ENCODE assay signal across 8 cellular contexts in the genomic region with DNA sequence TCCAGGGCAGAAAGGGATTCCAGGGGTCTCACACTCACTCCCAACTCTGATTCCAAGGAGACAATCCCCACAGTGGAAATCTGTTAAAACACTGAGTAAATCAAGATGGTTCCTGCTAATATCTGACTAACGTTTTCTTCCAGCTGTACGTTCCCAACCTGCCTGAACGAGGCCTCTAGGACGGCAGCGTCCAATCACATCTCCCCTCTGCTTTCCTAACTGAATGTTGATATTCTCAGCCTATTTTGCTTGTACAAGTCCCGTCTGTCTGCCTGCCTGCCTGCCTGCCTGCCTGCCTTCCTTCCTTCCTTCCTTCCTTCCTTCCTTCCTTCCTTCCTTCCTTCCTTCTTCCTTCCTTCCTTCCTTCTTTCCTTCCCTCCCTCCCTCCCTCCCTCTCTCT. TPM values are rescaled to one million over a fixed set of nuclear protein-coding genes. Genes with fewer than 3 reads are reported as not detected.
A peak's percentile ranks its signal among the peaks of the same experiment; 100 is the strongest.
DNase-seq lines count a peak whose midpoint lies in the region; FAIRE-seq and TF ChIP-seq lines count a peak whose summit lies in the region.
"Not testable (repeated sequence)": the region's sequence is repeated elsewhere in the genome, so short reads cannot be mapped to it uniquely, and the experiment has no call there.
"Had no signal": no experiment of that assay in that cellular context is flagged by ENCODE, and none has a peak within 500 bp of the region (broad histone marks: within the 10 kb centered on the region; RNA-seq: fewer than 3 reads in every experiment).

No MANE protein-coding gene starts in this region.

- H3K4me3 ChIP-seq in A673 (ENCODE audit: low read depth, low read length, poor library complexity, severe bottlenecking); Karpas-422 (ENCODE audit: low read length); ectodermal cell (ENCODE audit: insufficient read depth, low read depth, low read length); keratinocyte (ENCODE audit: control insufficient read depth in 2 of 3, extremely low read depth in 1 of 3, insufficient read depth in 2 of 3, low read depth in 1 of 3, low read length in 3 of 3); tibial artery: not testable (repeated sequence)

- H3K79me2 ChIP-seq in Karpas-422 (ENCODE audit: low read length); keratinocyte (ENCODE audit: control insufficient read depth, insufficient read depth, low read length): not testable (repeated sequence)

- not testable (repeated sequence) for FAIRE-seq in keratinocyte (lab: Jason Lieb, UNC)

- H3K4me3 Mint-ChIP-seq in osteocyte (ENCODE audit: unreplicated experiment) = not testable (repeated sequence)

- CTCF ChIA-PET in A673 (lab: Charles Lee) = interaction anchor here (1.7 kb wide), 1 partner anchor 12 kb away, joined by 6 read pairs; no protein-coding TSS in a partner anchor

- not testable (repeated sequence) for H3K9me2 ChIP-seq in Karpas-422 (replicated peaks; ENCODE audit: insufficient read depth, low read length)

- not testable (repeated sequence) for H4K20me1 ChIP-seq in Karpas-422 (ENCODE audit: insufficient read depth, low read depth, low read length); keratinocyte (ENCODE audit: control insufficient read depth, extremely low read depth, insufficient read depth, low read length)

- H3K4me1 ChIP-seq in A673 (ENCODE audit: insufficient read depth, low read length, poor library complexity, severe bottlenecking); ectodermal cell (ENCODE audit: control insufficient read depth, insufficient read depth, low read length): not testable (repeated sequence)
- peaks cover 47% of the 10 kb centered on the region for H3K4me1 ChIP-seq in Karpas-422 (ENCODE audit: low read length)
- H3K4me1 ChIP-seq in keratinocyte (ENCODE audit: control insufficient read depth, extremely low read depth, insufficient read depth, low read length) = peaks cover 41% of the 10 kb centered on the region
- H3K4me1 ChIP-seq in tibial artery = peaks cover 0 to 51% (median 25%) of the 10 kb centered on the region in 4 donors

- H3K27me3 ChIP-seq in A673 (replicated peaks; ENCODE audit: insufficient read depth, low read depth, low read length, poor library complexity); Karpas-422 (ENCODE audit: low read length); ectodermal cell (ENCODE audit: control insufficient read depth, insufficient read depth, low read length, poor library complexity, severe bottlenecking); keratinocyte (ENCODE audit: control insufficient read depth, extremely low read depth, insufficient read depth, low read length); tibial artery: not testable (repeated sequence)

- intact Hi-C loops in A673 (cut with micrococcal nuclease; ENCODE audit: unreplicated experiment) = loop anchor here (5.0 kb wide), 1 partner anchor 41 kb away; a partner anchor contains a TSS
- intact Hi-C loops in tibial artery (cut with DNase I; ENCODE audit: low total_unique reads) = not testable (repeated sequence)

- peaks cover 55% of the 10 kb centered on the region for H3K4me1 Mint-ChIP-seq in osteocyte (ENCODE audit: unreplicated experiment)

- DNase-seq in A673 (ENCODE audit: low spot score) = peak; percentile 65
- DNase-seq in Karpas-422 = peak; percentile 12
- peak; percentile 62 for DNase-seq in T1000 (lab: John Stamatoyannopoulos, UW)
- not testable (repeated sequence) for DNase-seq in keratinocyte (ENCODE audit: low read depth, low spot score); osteocyte (ENCODE audit: extremely low spot score, unreplicated experiment); tibial artery

- not testable (repeated sequence) for H3K4me2 ChIP-seq in Karpas-422 (ENCODE audit: low read depth, low read length, poor library complexity, severe bottlenecking)
- H3K4me2 ChIP-seq in keratinocyte (ENCODE audit: control insufficient read depth, extremely low read depth, insufficient read depth, low read depth, low read length) = peak overlapping the region; percentile 54

- dilution Hi-C loops in keratinocyte (cut with MboI; ENCODE audit: extremely low pct_ligation_motif_present, low sequenced_read_pairs) = not testable (repeated sequence)

- not testable (repeated sequence) for H3K36me3 Mint-ChIP-seq in osteocyte (ENCODE audit: unreplicated experiment)

- H3K9me3 ChIP-seq in A673 (ENCODE audit: low read depth, low read length, poor library complexity, severe bottlenecking); Karpas-422 (ENCODE audit: low read length); ectodermal cell (ENCODE audit: control insufficient read depth, low read length); keratinocyte (ENCODE audit: control insufficient read depth, low read depth, low read length); tibial artery: not testable (repeated sequence)

- not testable (repeated sequence) for TF ChIP-seq CTCF in A673 (conservative IDR thresholded peaks at IDR 0.05; ENCODE audit: low read depth, low read length); keratinocyte (optimal IDR thresholded peaks at IDR 0.05 in 1 of 3, IDR thresholded peaks at IDR 0.05 in 1 of 3, conservative IDR thresholded peaks at IDR 0.05 in 1 of 3; ENCODE audit: extremely low read depth in 1 of 3, insufficient read depth in 2 of 3, low read length in 3 of 3); osteocyte (IDR thresholded peaks at IDR 0.05); tibial artery (IDR thresholded peaks at IDR 0.05)

- H3K27ac ChIP-seq in A673 (ENCODE audit: low read depth, low read length, poor library complexity, severe bottlenecking) (peak overlapping the region; percentile 55), ectodermal cell (ENCODE audit: insufficient read depth, low read depth, low read length, poor library complexity, severe bottlenecking) (peak overlapping the region; percentile 67), keratinocyte (ENCODE audit: control insufficient read depth, insufficient read depth, low read length) (peak overlapping the region; percentile 72), tibial artery (peak overlapping the region; percentile 41 to 53)
- not testable (repeated sequence) for H3K27ac ChIP-seq in Karpas-422 (ENCODE audit: low read length)

- BruUV-seq in A673 (replicated peaks; lab: Mats Ljungman, UMichigan) = not testable (repeated sequence)

- not testable (repeated sequence) for H3K9me1 ChIP-seq in keratinocyte (ENCODE audit: control insufficient read depth, extremely low read depth, insufficient read depth, low read length)

- H3K27ac Mint-ChIP-seq in osteocyte (ENCODE audit: unreplicated experiment) = peak overlapping the region; percentile 84

- not testable (repeated sequence) for H3K9me3 Mint-ChIP-seq in osteocyte (ENCODE audit: unreplicated experiment)

- POLR2A ChIA-PET in A673 (lab: Charles Lee; ENCODE audit: low non-redundant PET) = not testable (repeated sequence)

- H2AFZ ChIP-seq in Karpas-422 (ENCODE audit: low read length); keratinocyte (ENCODE audit: control insufficient read depth, low read length): not testable (repeated sequence)

- H3K9ac ChIP-seq in Karpas-422 (ENCODE audit: low read length) = not testable (repeated sequence)
- H3K9ac ChIP-seq in keratinocyte (ENCODE audit: control insufficient read depth, extremely low read depth, insufficient read depth, low read length) = peak overlapping the region; percentile 53

- not testable (repeated sequence) for H3K36me3 ChIP-seq in A673 (ENCODE audit: insufficient read depth, low read length, poor library complexity, severe bottlenecking); Karpas-422 (ENCODE audit: insufficient read depth, low read length); ectodermal cell (ENCODE audit: control insufficient read depth, insufficient read depth, low read length); keratinocyte (ENCODE audit: control insufficient read depth in 2 of 2, extremely low read depth in 1 of 2, insufficient read depth in 2 of 2, low read length in 2 of 2); tibial artery

- H3K27me3 Mint-ChIP-seq in osteocyte (ENCODE audit: unreplicated experiment) = not testable (repeated sequence)

- 90 to 92% methylated on average over 6 of the region's 6 CpGs for WGBS in ectodermal cell, 2 experiments

RNA-seq across cellular contexts. Expression of a gene that starts 14.1 kb away (rescaled TPM):
- total RNA-seq in A673 (2021) (36.9 and 38.3 TPM in 2 replicates), osteocyte (43.3 and 43.5 TPM in 2 replicates)
- total RNA-seq in Karpas-422 (2014; rRNA removed; shearing (Covaris generic); ENCODE audit: low replicate concordance) = 22.4 and 27.5 TPM in 2 replicates
- 43.1 TPM for polyA plus RNA-seq in ectodermal cell (2013, experiment 1 of 4)
- 48.1 TPM for polyA plus RNA-seq in ectodermal cell (2013, experiment 2 of 4)
- polyA plus RNA-seq in ectodermal cell (2013, experiment 3 of 4) = 29.9 TPM
- 32.1 TPM for polyA plus RNA-seq in ectodermal cell (2013, experiment 4 of 4)
- 20.8 to 25.7 TPM (median 23.0 TPM) in 3 replicates for polyA plus RNA-seq in keratinocyte
- polyA plus RNA-seq in keratinocyte (2011; ENCODE audit: low read depth) = 1.5 TPM
- 23.0 and 25.0 TPM in 2 replicates for polyA plus RNA-seq in keratinocyte (2011; cell fraction: cytosol; rRNA removed)
- polyA plus RNA-seq in keratinocyte (2011; cell fraction: nucleus; rRNA removed) = 27.1 and 31.4 TPM in 2 replicates
- 9.4 and 31.3 TPM in 2 replicates for polyA plus RNA-seq in keratinocyte (2012; ENCODE audit: low replicate concordance)
- polyA minus RNA-seq in keratinocyte = 36.8 to 71.0 TPM (median 38.8 TPM) in 3 replicates
- polyA minus RNA-seq in keratinocyte (2011; cell fraction: cytosol; rRNA and poly(A)+ RNA removed) = 22.3 TPM
- 13.1 and 20.6 TPM in 2 replicates for polyA minus RNA-seq in keratinocyte (2011; cell fraction: nucleus; rRNA and poly(A)+ RNA removed)

RNA-seq across cellular contexts. Expression of a gene that starts 39.4 kb away (rescaled TPM):
- total RNA-seq in A673 (2021) (63.6 and 63.8 TPM in 2 replicates), osteocyte (44.2 and 47.9 TPM in 2 replicates)
- total RNA-seq in Karpas-422 (2014; rRNA removed; shearing (Covaris generic); ENCODE audit: low replicate concordance) = 54.9 and 64.1 TPM in 2 replicates
- 28.0 TPM for polyA plus RNA-seq in ectodermal cell (2013, experiment 1 of 4)
- polyA plus RNA-seq in ectodermal cell (2013, experiment 2 of 4) = 33.8 TPM
- 20.0 TPM for polyA plus RNA-seq in ectodermal cell (2013, experiment 3 of 4)
- polyA plus RNA-seq in ectodermal cell (2013, experiment 4 of 4) = 23.5 TPM
- 22.5 to 50.2 TPM (median 27.9 TPM) in 3 replicates for polyA plus RNA-seq in keratinocyte
- polyA plus RNA-seq in keratinocyte (2011; ENCODE audit: low read depth) = 17.8 TPM
- polyA plus RNA-seq in keratinocyte (2011; cell fraction: cytosol; rRNA removed) = 21.5 and 22.1 TPM in 2 replicates
- 128 and 137 TPM in 2 replicates for polyA plus RNA-seq in keratinocyte (2011; cell fraction: nucleus; rRNA removed)
- polyA plus RNA-seq in keratinocyte (2012; ENCODE audit: low replicate concordance) = 12.1 and 50.2 TPM in 2 replicates
- polyA minus RNA-seq in keratinocyte = 35.6 to 129 TPM (median 77.2 TPM) in 3 replicates
- polyA minus RNA-seq in keratinocyte (2011; cell fraction: cytosol; rRNA and poly(A)+ RNA removed) = 19.6 TPM
- 57.6 and 129 TPM in 2 replicates for polyA minus RNA-seq in keratinocyte (2011; cell fraction: nucleus; rRNA and poly(A)+ RNA removed)

RNA-seq across cellular contexts. Expression of a gene that starts 46.9 kb away (rescaled TPM):
- 3.0 and 3.1 TPM in 2 replicates for total RNA-seq in A673 (2021)
- total RNA-seq in Karpas-422 (2014; rRNA removed; shearing (Covaris generic); ENCODE audit: low replicate concordance) = 1.5 and 3.0 TPM in 2 replicates
- polyA plus RNA-seq in ectodermal cell (2013, experiment 1 of 4) = 1.2 TPM
- 0.94 TPM for polyA plus RNA-seq in ectodermal cell (2013, experiment 2 of 4)
- polyA plus RNA-seq in ectodermal cell (2013, experiment 3 of 4) = 0.80 TPM
- polyA plus RNA-seq in ectodermal cell (2013, experiment 4 of 4) = 1.0 TPM
- 0.35 to 0.49 TPM (median 0.41 TPM) in 3 replicates for polyA plus RNA-seq in keratinocyte
- 0.24 TPM for polyA plus RNA-seq in keratinocyte (2011; ENCODE audit: low read depth)
- 0.42 and 0.43 TPM in 2 replicates for polyA plus RNA-seq in keratinocyte (2011; cell fraction: cytosol; rRNA removed)
- 0.65 and 1.5 TPM in 2 replicates for polyA plus RNA-seq in keratinocyte (2011; cell fraction: nucleus; rRNA removed)
- 0.24 and 0.51 TPM in 2 replicates for polyA plus RNA-seq in keratinocyte (2012; ENCODE audit: low replicate concordance)
- 0.76 to 0.86 TPM in 2 of 3 replicates, not detected in the other for polyA minus RNA-seq in keratinocyte
- polyA minus RNA-seq in keratinocyte (2011; cell fraction: cytosol; rRNA and poly(A)+ RNA removed) = not detected
- 0.93 and 1.2 TPM in 2 replicates for polyA minus RNA-seq in keratinocyte (2011; cell fraction: nucleus; rRNA and poly(A)+ RNA removed)
- 1.8 TPM in 2 replicates for total RNA-seq in osteocyte
- polyA plus RNA-seq: GM23248 had no signal
